ENCODE assay signal across 1 cellular context in the genomic region with DNA sequence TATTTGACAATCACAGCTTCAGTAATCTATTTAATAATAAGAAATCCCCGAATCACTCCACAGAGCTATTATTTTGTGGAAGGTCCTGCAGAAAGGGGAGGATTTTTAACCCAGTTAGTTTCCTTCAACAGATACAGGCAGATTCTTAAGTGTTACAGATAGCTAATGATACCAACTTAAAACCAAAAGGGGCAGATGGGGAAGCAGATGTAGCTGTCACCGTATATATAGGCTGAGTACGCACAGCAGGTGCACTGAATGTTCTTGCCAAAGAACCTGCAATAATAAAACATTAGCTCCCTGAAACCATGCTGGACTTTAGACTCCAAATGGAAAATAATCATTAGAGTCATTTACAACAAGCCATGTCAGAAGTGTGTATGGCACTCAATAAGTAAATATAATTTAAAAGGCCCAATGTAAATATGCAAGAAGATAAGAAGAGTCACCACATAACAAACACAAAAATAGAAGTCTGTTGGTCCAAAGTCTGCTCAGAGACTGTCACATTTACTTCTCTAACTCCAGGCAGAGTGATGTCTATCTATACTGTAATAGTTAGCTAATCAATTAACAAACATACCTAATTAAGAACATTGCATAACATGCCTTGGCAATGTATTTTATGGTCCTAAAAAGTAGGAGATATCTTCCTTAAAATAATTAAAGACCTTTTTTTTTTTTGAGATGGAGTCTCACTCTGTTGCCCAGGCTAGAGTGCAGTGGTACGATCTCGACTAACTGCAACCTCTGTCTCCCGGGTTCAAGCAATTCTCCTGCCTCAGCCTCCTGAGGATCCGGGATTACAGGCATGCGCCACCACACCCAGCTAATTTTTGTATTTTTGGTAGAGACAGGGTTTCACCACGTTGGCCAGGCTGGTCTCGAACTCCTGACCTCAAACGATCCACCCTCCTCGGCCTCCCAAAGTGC.
TF ChIP-seq lines count a peak whose summit lies in the region.

No MANE protein-coding gene starts in this region.

TF ChIP-seq in HepG2, 621 proteins besides CTCF, POLR2A, EP300 and RAD21 (continued from another document and continues in another):
- no peak for TF ChIP-seq SMAD9 (CRISPR knock-in tag; IDR thresholded peaks at IDR 0.05)
- TF ChIP-seq, protein P1, sequence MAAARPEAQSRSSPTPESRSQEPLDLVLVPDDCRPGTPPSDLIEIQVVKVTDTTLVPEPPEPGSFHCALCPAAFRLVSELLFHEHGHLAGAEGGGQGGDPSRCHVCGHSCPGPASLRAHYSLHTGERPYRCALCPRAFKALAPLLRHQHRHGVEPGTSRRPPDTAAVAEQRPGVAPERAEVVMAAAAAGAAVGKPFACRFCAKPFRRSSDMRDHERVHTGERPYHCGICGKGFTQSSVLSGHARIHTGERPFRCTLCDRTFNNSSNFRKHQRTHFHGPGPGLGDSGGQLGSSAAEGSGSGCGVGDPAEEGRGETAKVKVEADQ (CRISPR knock-in tag; IDR thresholded peaks at IDR 0.05; ENCODE audit: borderline replicate concordance), result 0 out of 2 replicates have a peak, but pooled peaks have one; percentile 18
- peak; percentile 31; the same call in 1 of the 2 replicates for TF ChIP-seq GABPB1 (CRISPR knock-in tag; IDR thresholded peaks at IDR 0.05)
- TF ChIP-seq ZNF460 (CRISPR knock-in tag; IDR thresholded peaks at IDR 0.05; ENCODE audit: borderline replicate concordance), result peak; percentile 58; the same call in 1 of the 2 replicates
- no peak for TF ChIP-seq GABPA (IDR thresholded peaks at IDR 0.05; ENCODE audit: low read depth, low read length)
- peak; percentile 72 for TF ChIP-seq GABPA (CRISPR knock-in tag; IDR thresholded peaks at IDR 0.05; ENCODE audit: low read depth)
- no peak for TF ChIP-seq CHCHD3 (CRISPR knock-in tag; IDR thresholded peaks at IDR 0.05)
- TF ChIP-seq FOXP1 (IDR thresholded peaks at IDR 0.05), result peak; percentile 99
- peak; percentile 100 for TF ChIP-seq FOXP1 (CRISPR knock-in tag; IDR thresholded peaks at IDR 0.05)
- no peak for TF ChIP-seq EED (CRISPR knock-in tag; IDR thresholded peaks at IDR 0.05)
- no peak for TF ChIP-seq ZNF567 (CRISPR knock-in tag; IDR thresholded peaks at IDR 0.05; ENCODE audit: borderline replicate concordance)
- peak; percentile 99 for TF ChIP-seq ZBTB20 (CRISPR knock-in tag; IDR thresholded peaks at IDR 0.05; ENCODE audit: borderline replicate concordance, low read depth)
- peak; percentile 77 for TF ChIP-seq ZNF629 (CRISPR knock-in tag; conservative IDR thresholded peaks at IDR 0.05)
- no peak for TF ChIP-seq HCFC1 (IDR thresholded peaks at IDR 0.05; ENCODE audit: low read depth, low read length)
- peak; percentile 78; the same call in 1 of the 2 replicates for TF ChIP-seq ZNF879 (CRISPR knock-in tag; IDR thresholded peaks at IDR 0.05)
- TF ChIP-seq, protein P2, sequence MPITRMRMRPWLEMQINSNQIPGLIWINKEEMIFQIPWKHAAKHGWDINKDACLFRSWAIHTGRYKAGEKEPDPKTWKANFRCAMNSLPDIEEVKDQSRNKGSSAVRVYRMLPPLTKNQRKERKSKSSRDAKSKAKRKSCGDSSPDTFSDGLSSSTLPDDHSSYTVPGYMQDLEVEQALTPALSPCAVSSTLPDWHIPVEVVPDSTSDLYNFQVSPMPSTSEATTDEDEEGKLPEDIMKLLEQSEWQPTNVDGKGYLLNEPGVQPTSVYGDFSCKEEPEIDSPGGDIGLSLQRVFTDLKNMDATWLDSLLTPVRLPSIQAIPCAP (CRISPR knock-in tag; IDR thresholded peaks at IDR 0.05; ENCODE audit: low read depth), result no peak
- peak in 1 of 2 experiments; percentile 37; a peak in 2 of 4 replicates for TF ChIP-seq MAFK (conservative IDR thresholded peaks at IDR 0.05 in 1 of 2, IDR thresholded peaks at IDR 0.05 in 1 of 2; ENCODE audit: low read length in 2 of 2)
- TF ChIP-seq, protein P3, sequence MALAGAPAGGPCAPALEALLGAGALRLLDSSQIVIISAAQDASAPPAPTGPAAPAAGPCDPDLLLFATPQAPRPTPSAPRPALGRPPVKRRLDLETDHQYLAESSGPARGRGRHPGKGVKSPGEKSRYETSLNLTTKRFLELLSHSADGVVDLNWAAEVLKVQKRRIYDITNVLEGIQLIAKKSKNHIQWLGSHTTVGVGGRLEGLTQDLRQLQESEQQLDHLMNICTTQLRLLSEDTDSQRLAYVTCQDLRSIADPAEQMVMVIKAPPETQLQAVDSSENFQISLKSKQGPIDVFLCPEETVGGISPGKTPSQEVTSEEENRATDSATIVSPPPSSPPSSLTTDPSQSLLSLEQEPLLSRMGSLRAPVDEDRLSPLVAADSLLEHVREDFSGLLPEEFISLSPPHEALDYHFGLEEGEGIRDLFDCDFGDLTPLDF (CRISPR knock-in tag; IDR thresholded peaks at IDR 0.05), result 0 out of 2 replicates have a peak, but pooled peaks have one; percentile 62
- TF ChIP-seq, protein P4, sequence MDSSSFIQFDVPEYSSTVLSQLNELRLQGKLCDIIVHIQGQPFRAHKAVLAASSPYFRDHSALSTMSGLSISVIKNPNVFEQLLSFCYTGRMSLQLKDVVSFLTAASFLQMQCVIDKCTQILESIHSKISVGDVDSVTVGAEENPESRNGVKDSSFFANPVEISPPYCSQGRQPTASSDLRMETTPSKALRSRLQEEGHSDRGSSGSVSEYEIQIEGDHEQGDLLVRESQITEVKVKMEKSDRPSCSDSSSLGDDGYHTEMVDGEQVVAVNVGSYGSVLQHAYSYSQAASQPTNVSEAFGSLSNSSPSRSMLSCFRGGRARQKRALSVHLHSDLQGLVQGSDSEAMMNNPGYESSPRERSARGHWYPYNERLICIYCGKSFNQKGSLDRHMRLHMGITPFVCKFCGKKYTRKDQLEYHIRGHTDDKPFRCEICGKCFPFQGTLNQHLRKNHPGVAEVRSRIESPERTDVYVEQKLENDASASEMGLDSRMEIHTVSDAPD (CRISPR knock-in tag; IDR thresholded peaks at IDR 0.05), result peak; percentile 98
- peak; percentile 58; the same call in 1 of the 2 replicates for TF ChIP-seq ELF1 (CRISPR knock-in tag; IDR thresholded peaks at IDR 0.05)
- TF ChIP-seq, protein P5, sequence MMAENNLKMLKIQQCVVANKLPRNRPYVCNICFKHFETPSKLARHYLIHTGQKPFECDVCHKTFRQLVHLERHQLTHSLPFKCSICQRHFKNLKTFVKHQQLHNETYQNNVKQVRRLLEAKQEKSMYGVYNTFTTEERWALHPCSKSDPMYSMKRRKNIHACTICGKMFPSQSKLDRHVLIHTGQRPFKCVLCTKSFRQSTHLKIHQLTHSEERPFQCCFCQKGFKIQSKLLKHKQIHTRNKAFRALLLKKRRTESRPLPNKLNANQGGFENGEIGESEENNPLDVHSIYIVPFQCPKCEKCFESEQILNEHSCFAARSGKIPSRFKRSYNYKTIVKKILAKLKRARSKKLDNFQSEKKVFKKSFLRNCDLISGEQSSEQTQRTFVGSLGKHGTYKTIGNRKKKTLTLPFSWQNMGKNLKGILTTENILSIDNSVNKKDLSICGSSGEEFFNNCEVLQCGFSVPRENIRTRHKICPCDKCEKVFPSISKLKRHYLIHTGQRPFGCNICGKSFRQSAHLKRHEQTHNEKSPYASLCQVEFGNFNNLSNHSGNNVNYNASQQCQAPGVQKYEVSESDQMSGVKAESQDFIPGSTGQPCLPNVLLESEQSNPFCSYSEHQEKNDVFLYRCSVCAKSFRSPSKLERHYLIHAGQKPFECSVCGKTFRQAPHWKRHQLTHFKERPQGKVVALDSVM (CRISPR knock-in tag; IDR thresholded peaks at IDR 0.05), result peak; percentile 79
- peak; percentile 100 for TF ChIP-seq NCOR1 (IDR thresholded peaks at IDR 0.05; ENCODE audit: borderline replicate concordance, low read length)
- TF ChIP-seq ZNF878 (CRISPR knock-in tag; IDR thresholded peaks at IDR 0.05), result peak; percentile 98; the same call in 1 of the 2 replicates
- no peak for TF ChIP-seq KLF15 (CRISPR knock-in tag; IDR thresholded peaks at IDR 0.05; ENCODE audit: borderline replicate concordance)
- TF ChIP-seq, protein P6, sequence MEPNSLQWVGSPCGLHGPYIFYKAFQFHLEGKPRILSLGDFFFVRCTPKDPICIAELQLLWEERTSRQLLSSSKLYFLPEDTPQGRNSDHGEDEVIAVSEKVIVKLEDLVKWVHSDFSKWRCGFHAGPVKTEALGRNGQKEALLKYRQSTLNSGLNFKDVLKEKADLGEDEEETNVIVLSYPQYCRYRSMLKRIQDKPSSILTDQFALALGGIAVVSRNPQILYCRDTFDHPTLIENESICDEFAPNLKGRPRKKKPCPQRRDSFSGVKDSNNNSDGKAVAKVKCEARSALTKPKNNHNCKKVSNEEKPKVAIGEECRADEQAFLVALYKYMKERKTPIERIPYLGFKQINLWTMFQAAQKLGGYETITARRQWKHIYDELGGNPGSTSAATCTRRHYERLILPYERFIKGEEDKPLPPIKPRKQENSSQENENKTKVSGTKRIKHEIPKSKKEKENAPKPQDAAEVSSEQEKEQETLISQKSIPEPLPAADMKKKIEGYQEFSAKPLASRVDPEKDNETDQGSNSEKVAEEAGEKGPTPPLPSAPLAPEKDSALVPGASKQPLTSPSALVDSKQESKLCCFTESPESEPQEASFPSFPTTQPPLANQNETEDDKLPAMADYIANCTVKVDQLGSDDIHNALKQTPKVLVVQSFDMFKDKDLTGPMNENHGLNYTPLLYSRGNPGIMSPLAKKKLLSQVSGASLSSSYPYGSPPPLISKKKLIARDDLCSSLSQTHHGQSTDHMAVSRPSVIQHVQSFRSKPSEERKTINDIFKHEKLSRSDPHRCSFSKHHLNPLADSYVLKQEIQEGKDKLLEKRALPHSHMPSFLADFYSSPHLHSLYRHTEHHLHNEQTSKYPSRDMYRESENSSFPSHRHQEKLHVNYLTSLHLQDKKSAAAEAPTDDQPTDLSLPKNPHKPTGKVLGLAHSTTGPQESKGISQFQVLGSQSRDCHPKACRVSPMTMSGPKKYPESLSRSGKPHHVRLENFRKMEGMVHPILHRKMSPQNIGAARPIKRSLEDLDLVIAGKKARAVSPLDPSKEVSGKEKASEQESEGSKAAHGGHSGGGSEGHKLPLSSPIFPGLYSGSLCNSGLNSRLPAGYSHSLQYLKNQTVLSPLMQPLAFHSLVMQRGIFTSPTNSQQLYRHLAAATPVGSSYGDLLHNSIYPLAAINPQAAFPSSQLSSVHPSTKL (CRISPR knock-in tag; IDR thresholded peaks at IDR 0.05), result peak; percentile 100
- no peak for TF ChIP-seq NFIB (CRISPR knock-in tag; IDR thresholded peaks at IDR 0.05; ENCODE audit: borderline replicate concordance)
- TF ChIP-seq AKAP8 (CRISPR knock-in tag; IDR thresholded peaks at IDR 0.05), result no peak; the same call in 1 of the 2 replicates
- TF ChIP-seq ZNF570 (CRISPR knock-in tag; IDR thresholded peaks at IDR 0.05; ENCODE audit: borderline replicate concordance), result peak; percentile 91; the same call in 1 of the 2 replicates
- TF ChIP-seq, protein P7, sequence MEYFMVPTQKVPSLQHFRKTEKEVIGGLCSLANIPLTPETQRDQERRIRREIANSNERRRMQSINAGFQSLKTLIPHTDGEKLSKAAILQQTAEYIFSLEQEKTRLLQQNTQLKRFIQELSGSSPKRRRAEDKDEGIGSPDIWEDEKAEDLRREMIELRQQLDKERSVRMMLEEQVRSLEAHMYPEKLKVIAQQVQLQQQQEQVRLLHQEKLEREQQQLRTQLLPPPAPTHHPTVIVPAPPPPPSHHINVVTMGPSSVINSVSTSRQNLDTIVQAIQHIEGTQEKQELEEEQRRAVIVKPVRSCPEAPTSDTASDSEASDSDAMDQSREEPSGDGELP (IDR thresholded peaks at IDR 0.05; ENCODE audit: borderline replicate concordance, low read depth), result peak; percentile 77
- TF ChIP-seq ZNF709 (CRISPR knock-in tag; IDR thresholded peaks at IDR 0.05), result no peak
- TF ChIP-seq HOXA5 (CRISPR knock-in tag; IDR thresholded peaks at IDR 0.05), result peak; percentile 99
- TF ChIP-seq ZNF850 (CRISPR knock-in tag; conservative IDR thresholded peaks at IDR 0.05), result no peak
- no peak for TF ChIP-seq ZNF468 (CRISPR knock-in tag; IDR thresholded peaks at IDR 0.05)
- TF ChIP-seq ATF7 (IDR thresholded peaks at IDR 0.05), result peak; percentile 68
- TF ChIP-seq ATF7 (CRISPR knock-in tag; IDR thresholded peaks at IDR 0.05), result peak; percentile 40; the same call in 1 of the 2 replicates
- no peak for TF ChIP-seq HNRNPH1 (optimal IDR thresholded peaks at IDR 0.05; ENCODE audit: low read depth, low read length)
- no peak for TF ChIP-seq ZNF235 (CRISPR knock-in tag; IDR thresholded peaks at IDR 0.05; ENCODE audit: borderline replicate concordance)
- TF ChIP-seq IKZF4 (CRISPR knock-in tag; IDR thresholded peaks at IDR 0.05; ENCODE audit: borderline replicate concordance, low read depth, not compliant biosample characterization), result no peak
- TF ChIP-seq ZNF550 (CRISPR knock-in tag; IDR thresholded peaks at IDR 0.05; ENCODE audit: borderline replicate concordance), result no peak
- peak; percentile 98 for TF ChIP-seq HDAC1 (CRISPR knock-in tag; IDR thresholded peaks at IDR 0.05)
- TF ChIP-seq, protein P8, sequence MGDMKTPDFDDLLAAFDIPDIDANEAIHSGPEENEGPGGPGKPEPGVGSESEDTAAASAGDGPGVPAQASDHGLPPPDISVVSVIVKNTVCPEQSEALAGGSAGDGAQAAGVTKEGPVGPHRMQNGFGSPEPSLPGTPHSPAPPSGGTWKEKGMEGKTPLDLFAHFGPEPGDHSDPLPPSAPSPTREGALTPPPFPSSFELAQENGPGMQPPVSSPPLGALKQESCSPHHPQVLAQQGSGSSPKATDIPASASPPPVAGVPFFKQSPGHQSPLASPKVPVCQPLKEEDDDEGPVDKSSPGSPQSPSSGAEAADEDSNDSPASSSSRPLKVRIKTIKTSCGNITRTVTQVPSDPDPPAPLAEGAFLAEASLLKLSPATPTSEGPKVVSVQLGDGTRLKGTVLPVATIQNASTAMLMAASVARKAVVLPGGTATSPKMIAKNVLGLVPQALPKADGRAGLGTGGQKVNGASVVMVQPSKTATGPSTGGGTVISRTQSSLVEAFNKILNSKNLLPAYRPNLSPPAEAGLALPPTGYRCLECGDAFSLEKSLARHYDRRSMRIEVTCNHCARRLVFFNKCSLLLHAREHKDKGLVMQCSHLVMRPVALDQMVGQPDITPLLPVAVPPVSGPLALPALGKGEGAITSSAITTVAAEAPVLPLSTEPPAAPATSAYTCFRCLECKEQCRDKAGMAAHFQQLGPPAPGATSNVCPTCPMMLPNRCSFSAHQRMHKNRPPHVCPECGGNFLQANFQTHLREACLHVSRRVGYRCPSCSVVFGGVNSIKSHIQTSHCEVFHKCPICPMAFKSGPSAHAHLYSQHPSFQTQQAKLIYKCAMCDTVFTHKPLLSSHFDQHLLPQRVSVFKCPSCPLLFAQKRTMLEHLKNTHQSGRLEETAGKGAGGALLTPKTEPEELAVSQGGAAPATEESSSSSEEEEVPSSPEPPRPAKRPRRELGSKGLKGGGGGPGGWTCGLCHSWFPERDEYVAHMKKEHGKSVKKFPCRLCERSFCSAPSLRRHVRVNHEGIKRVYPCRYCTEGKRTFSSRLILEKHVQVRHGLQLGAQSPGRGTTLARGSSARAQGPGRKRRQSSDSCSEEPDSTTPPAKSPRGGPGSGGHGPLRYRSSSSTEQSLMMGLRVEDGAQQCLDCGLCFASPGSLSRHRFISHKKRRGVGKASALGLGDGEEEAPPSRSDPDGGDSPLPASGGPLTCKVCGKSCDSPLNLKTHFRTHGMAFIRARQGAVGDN (CRISPR knock-in tag; IDR thresholded peaks at IDR 0.05), result no peak; the same call in 1 of the 2 replicates
- TF ChIP-seq, protein P9, sequence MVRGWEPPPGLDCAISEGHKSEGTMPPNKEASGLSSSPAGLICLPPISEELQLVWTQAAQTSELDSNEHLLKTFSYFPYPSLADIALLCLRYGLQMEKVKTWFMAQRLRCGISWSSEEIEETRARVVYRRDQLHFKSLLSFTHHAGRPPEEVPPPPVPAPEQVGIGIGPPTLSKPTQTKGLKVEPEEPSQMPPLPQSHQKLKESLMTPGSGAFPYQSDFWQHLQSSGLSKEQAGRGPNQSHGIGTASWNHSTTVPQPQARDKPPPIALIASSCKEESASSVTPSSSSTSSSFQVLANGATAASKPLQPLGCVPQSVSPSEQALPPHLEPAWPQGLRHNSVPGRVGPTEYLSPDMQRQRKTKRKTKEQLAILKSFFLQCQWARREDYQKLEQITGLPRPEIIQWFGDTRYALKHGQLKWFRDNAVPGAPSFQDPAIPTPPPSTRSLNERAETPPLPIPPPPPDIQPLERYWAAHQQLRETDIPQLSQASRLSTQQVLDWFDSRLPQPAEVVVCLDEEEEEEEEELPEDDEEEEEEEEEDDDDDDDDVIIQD (CRISPR knock-in tag; IDR thresholded peaks at IDR 0.05; ENCODE audit: low read depth), result peak; percentile 100
